ENCODE assay signal across 22 cellular contexts in the genomic region with DNA sequence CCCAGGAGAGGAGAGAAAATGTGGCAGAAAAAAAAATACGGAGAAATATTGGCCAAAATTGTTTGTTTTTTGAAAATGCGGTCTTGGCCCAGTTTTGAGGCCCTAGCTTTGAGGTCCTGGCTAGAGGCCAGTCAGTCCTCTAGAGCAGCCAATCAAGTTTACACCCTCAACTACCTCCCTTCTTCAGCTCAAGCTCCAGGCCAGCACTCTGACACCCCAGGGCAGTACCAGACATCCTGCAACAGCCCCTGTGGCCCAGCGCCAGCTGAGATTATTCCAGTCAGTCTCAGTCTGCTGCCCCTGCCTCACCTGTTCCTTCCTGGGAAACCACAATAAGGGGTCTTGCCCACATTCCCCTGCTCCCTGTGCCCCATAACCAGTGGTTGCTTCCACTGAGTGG.
DNase-seq lines count a peak whose midpoint lies in the region; ATAC-seq and TF ChIP-seq lines count a peak whose summit lies in the region.
"Had no signal": no experiment of that assay in that cellular context is flagged by ENCODE, and none has a peak within 500 bp of the region (broad histone marks: within the 10 kb centered on the region; RNA-seq: fewer than 3 reads in every experiment).

No MANE protein-coding gene starts in this region.

- TF ChIP-seq POLR2A in thyroid gland (IDR thresholded peaks at IDR 0.05) = no peak

- H3K4me2 ChIP-seq in SK-N-SH = no peak overlapping the region

- H3K27me3 ChIP-seq in SK-N-SH (ENCODE audit: insufficient read depth) (no peaks in the 10 kb centered on the region), heart right ventricle (no peaks in the 10 kb centered on the region), thyroid gland (no peaks in the 10 kb centered on the region)
- H3K27me3 ChIP-seq: stomach, tibial nerve had no signal

- H3K9me3 ChIP-seq in SK-N-SH (no peaks in the 10 kb centered on the region), heart right ventricle (no peaks in the 10 kb centered on the region), thyroid gland (no peaks in the 10 kb centered on the region)
- H3K9me3 ChIP-seq: prostate gland, stomach, tibial nerve had no signal

- TF ChIP-seq RAD21 in SK-N-SH (IDR thresholded peaks at IDR 0.05; ENCODE audit: low read length) = no peak

- POLR2A ChIA-PET in SK-N-SH (lab: Yijun Ruan, JAX) = no interaction called here

- no peak overlapping the region for H3K9ac ChIP-seq in SK-N-SH

- no peak for TF ChIP-seq CTCF in SK-N-SH (IDR thresholded peaks at IDR 0.05)
- no peak for TF ChIP-seq CTCF in heart right ventricle (IDR thresholded peaks at IDR 0.05)
- no peak for TF ChIP-seq CTCF in thyroid gland (IDR thresholded peaks at IDR 0.05)
- no peak for TF ChIP-seq CTCF in GM20000 (IDR thresholded peaks at IDR 0.05; ENCODE audit: extremely low read depth, missing control alignments)

- H3F3A ChIP-seq in SK-N-SH (replicated peaks; ENCODE audit: insufficient read depth) = no peaks in the 10 kb centered on the region

- H3K4me1 ChIP-seq in SK-N-SH (ENCODE audit: control insufficient read depth in 1 of 2, insufficient read depth in 2 of 2, low read depth in 1 of 2, low read length in 1 of 2) (peaks cover 0 to 4% of the 10 kb centered on the region in 2 experiments; a peak in 1 of 4 replicates), heart right ventricle (peaks cover 3 to 35% (median 19%) of the 10 kb centered on the region in 9 donors), thyroid gland (peaks cover 5 to 8% of the 10 kb centered on the region in 2 donors)
- H3K4me1 ChIP-seq: prostate gland, tibial nerve had no signal

- no peak overlapping the region for H2AFZ ChIP-seq in SK-N-SH (ENCODE audit: low read depth)

- CTCF ChIA-PET in SK-N-SH (lab: Yijun Ruan, JAX) = interaction anchor here (1.0 to 1.2 kb wide), 2 partner anchors 19 to 34 kb away, joined by 4 read pairs; no protein-coding TSS in a partner anchor

- H3K4me3 ChIP-seq in SK-N-SH (ENCODE audit: low read depth in 2 of 2, low read length in 1 of 2) (no peak overlapping the region), heart right ventricle (no peak overlapping the region), thyroid gland (replicated peaks in 1 of 3) (no peak overlapping the region)
- H3K4me3 ChIP-seq: prostate gland, stomach, tibial nerve had no signal

- peak; percentile 67 for ATAC-seq in Right ventricle myocardium superior (ENCODE audit: poor library complexity)
- ATAC-seq in heart right ventricle = peak in 7 of 8 donors; percentile 26 to 68 (median 62)
- ATAC-seq in HG03378 (IDR thresholded peaks at IDR 0.05; ENCODE audit: unreplicated experiment) = no peak
- ATAC-seq: activated CD8-positive, alpha-beta T cell treated with anti-CD3 and anti-CD28 coated beads for 36 hours; esophagus mucosa; PC-3; T-cell had no signal

- no peak for TF ChIP-seq EP300 in SK-N-SH (IDR thresholded peaks at IDR 0.05; ENCODE audit: borderline replicate concordance in 1 of 2, low read depth in 1 of 2, low read length in 1 of 2)

- DNase-seq in Right ventricle myocardium superior (peak; percentile 56), cardiac septum (ENCODE audit: low spot score) (no peak), SK-N-SH (peak; percentile 55), heart right ventricle (peak; percentile 16 to 49), thyroid gland (peak; percentile 48 to 49), GM20000 (ENCODE audit: low spot score) (no peak), retina (no peak)
- DNase-seq: activated CD8-positive, alpha-beta T cell treated with anti-CD3 and anti-CD28 coated beads for 36 hours; activated effector memory CD4-positive, alpha-beta T cell treated with Interleukin-2 at 50 U/mL for 16 hours; CD4-positive, CD25-positive, alpha-beta regulatory T cell; effector memory CD4-positive, alpha-beta T cell; HFFc6; NCI-H1417; NCI-H526 treated with DMSO at 0.1 percent for 48 hours; PC-3; stimulated activated CD8-positive, alpha-beta memory T cell treated with anti-CD3 and anti-CD28 coated beads, Interleukin-4, amount 100 ng/mL, for 48 hours; stomach; T-cell had no signal

- WGBS in SK-N-SH (ENCODE audit: low lambda C conversion rate) = 91% methylated on average over 2 of the region's 3 CpGs
- WGBS in heart right ventricle, 2 donors = 33 to 52% methylated on average over 3 of the region's 3 CpGs
- WGBS in thyroid gland, 2 donors = 27 to 43% methylated on average over 3 of the region's 3 CpGs

- no peaks in the 10 kb centered on the region for H4K20me1 ChIP-seq in SK-N-SH (ENCODE audit: insufficient read depth)

- no peaks in the 10 kb centered on the region for H3K9me2 ChIP-seq in SK-N-SH

- intact Hi-C loops in Right ventricle myocardium superior (cut with DNase I) (no loop called here), cardiac septum (cut with DNase I) (no loop called here), heart right ventricle (cut with DNase I) (loop anchor here in 3 of 10 donors (5.0 to 10.0 kb wide), 2 partner anchors 34 to 96 kb away; no protein-coding TSS in a partner anchor), thyroid gland (cut with DNase I) (no loop called here)

- H3K79me2 ChIP-seq in SK-N-SH (ENCODE audit: insufficient read depth) = no peaks in the 10 kb centered on the region

- H3K36me3 ChIP-seq in SK-N-SH (replicated peaks in 1 of 2; ENCODE audit: control insufficient read depth in 1 of 2, insufficient read depth in 2 of 2, low read length in 1 of 2) = peaks cover 0 to 2% of the 10 kb centered on the region in 2 experiments
- no peaks in the 10 kb centered on the region for H3K36me3 ChIP-seq in heart right ventricle
- no peaks in the 10 kb centered on the region for H3K36me3 ChIP-seq in thyroid gland
- H3K36me3 ChIP-seq: prostate gland, stomach had no signal

- H3K27ac ChIP-seq in SK-N-SH (ENCODE audit: low read depth in 2 of 2, low read length in 1 of 2) (no peak overlapping the region), heart right ventricle (no peak overlapping the region), thyroid gland (no peak overlapping the region)
- H3K27ac ChIP-seq: prostate gland, stomach, tibial nerve had no signal

TF ChIP-seq in SK-N-SH, 30 proteins besides CTCF, POLR2A, EP300 and RAD21 (continues in another document):
- TF ChIP-seq TCF12 (IDR thresholded peaks at IDR 0.05) = no peak
- TF ChIP-seq, protein P1, sequence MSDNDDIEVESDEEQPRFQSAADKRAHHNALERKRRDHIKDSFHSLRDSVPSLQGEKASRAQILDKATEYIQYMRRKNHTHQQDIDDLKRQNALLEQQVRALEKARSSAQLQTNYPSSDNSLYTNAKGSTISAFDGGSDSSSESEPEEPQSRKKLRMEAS (IDR thresholded peaks at IDR 0.05; ENCODE audit: low read depth) = no peak
- no peak for TF ChIP-seq NRF1 (IDR thresholded peaks at IDR 0.05; ENCODE audit: low read depth, low read length)
- TF ChIP-seq, protein P2, sequence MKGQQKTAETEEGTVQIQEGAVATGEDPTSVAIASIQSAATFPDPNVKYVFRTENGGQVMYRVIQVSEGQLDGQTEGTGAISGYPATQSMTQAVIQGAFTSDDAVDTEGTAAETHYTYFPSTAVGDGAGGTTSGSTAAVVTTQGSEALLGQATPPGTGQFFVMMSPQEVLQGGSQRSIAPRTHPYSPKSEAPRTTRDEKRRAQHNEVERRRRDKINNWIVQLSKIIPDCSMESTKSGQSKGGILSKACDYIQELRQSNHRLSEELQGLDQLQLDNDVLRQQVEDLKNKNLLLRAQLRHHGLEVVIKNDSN (IDR thresholded peaks at IDR 0.05; ENCODE audit: borderline replicate concordance, low read depth) = no peak
- TF ChIP-seq, protein P3, sequence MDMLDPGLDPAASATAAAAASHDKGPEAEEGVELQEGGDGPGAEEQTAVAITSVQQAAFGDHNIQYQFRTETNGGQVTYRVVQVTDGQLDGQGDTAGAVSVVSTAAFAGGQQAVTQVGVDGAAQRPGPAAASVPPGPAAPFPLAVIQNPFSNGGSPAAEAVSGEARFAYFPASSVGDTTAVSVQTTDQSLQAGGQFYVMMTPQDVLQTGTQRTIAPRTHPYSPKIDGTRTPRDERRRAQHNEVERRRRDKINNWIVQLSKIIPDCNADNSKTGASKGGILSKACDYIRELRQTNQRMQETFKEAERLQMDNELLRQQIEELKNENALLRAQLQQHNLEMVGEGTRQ (IDR thresholded peaks at IDR 0.05; ENCODE audit: borderline replicate concordance, low read depth, low read length) = no peak
- no peak for TF ChIP-seq FOSL2 (IDR thresholded peaks at IDR 0.05; ENCODE audit: borderline replicate concordance, low read depth)
- no peak for TF ChIP-seq TAF1 (IDR thresholded peaks at IDR 0.05; ENCODE audit: borderline replicate concordance, low read depth, low read length)
- TF ChIP-seq RXRA (IDR thresholded peaks at IDR 0.05; ENCODE audit: borderline replicate concordance, low read depth) = no peak
- TF ChIP-seq, protein P4, sequence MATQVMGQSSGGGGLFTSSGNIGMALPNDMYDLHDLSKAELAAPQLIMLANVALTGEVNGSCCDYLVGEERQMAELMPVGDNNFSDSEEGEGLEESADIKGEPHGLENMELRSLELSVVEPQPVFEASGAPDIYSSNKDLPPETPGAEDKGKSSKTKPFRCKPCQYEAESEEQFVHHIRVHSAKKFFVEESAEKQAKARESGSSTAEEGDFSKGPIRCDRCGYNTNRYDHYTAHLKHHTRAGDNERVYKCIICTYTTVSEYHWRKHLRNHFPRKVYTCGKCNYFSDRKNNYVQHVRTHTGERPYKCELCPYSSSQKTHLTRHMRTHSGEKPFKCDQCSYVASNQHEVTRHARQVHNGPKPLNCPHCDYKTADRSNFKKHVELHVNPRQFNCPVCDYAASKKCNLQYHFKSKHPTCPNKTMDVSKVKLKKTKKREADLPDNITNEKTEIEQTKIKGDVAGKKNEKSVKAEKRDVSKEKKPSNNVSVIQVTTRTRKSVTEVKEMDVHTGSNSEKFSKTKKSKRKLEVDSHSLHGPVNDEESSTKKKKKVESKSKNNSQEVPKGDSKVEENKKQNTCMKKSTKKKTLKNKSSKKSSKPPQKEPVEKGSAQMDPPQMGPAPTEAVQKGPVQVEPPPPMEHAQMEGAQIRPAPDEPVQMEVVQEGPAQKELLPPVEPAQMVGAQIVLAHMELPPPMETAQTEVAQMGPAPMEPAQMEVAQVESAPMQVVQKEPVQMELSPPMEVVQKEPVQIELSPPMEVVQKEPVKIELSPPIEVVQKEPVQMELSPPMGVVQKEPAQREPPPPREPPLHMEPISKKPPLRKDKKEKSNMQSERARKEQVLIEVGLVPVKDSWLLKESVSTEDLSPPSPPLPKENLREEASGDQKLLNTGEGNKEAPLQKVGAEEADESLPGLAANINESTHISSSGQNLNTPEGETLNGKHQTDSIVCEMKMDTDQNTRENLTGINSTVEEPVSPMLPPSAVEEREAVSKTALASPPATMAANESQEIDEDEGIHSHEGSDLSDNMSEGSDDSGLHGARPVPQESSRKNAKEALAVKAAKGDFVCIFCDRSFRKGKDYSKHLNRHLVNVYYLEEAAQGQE (IDR thresholded peaks at IDR 0.05; ENCODE audit: low read depth, low read length) = no peak
- no peak for TF ChIP-seq NFIC (IDR thresholded peaks at IDR 0.05; ENCODE audit: borderline replicate concordance)

Comparison
In these comparisons a context has a peak if more than half of its experiments do, and no peak if none do; other contexts are left out.
1. DNase-seq: peak in Right ventricle myocardium superior (single experiment), SK-N-SH (single experiment), heart right ventricle (2 of 2) and thyroid gland (2 of 2); none in cardiac septum (single experiment), GM20000 (single experiment) and retina (single experiment).